ENCODE assay signal across 1 cellular context in genomic region chr14:77707724-77708408, GRCh38.
TF ChIP-seq lines count a peak whose summit lies in the region.

TSS of gene ALKBH1 (minus strand) at chr14:77708023. CDS start at chr14:77708004, 19 bp downstream.
TSS of gene SLIRP (plus strand) at chr14:77708103. CDS start at chr14:77708112, 9 bp downstream.

TF ChIP-seq in GM12878, 131 proteins besides CTCF, POLR2A, EP300 and RAD21 (continued from another document and continues in another):
- peak; percentile 59; the same call in 1 of the 2 replicates for TF ChIP-seq NFIC (IDR thresholded peaks at IDR 0.05; ENCODE audit: low read depth, low read length)
- TF ChIP-seq MLLT1 (IDR thresholded peaks at IDR 0.05): peak; percentile 72; the same call in 1 of the 2 replicates
- TF ChIP-seq TARDBP (IDR thresholded peaks at IDR 0.05; ENCODE audit: borderline replicate concordance): no peak
- TF ChIP-seq SUPT20H (IDR thresholded peaks at IDR 0.05; ENCODE audit: borderline replicate concordance, control insufficient read depth, low read depth, low read length): no peak
- no peak for TF ChIP-seq MEF2B (IDR thresholded peaks at IDR 0.05; ENCODE audit: partially characterized antibody, poor library complexity, severe bottlenecking)
- no peak for TF ChIP-seq NFXL1 (IDR thresholded peaks at IDR 0.05; ENCODE audit: borderline replicate concordance)
- TF ChIP-seq STAT1 (conservative IDR thresholded peaks at IDR 0.05): no peak; the same call in 1 of the 2 replicates
- no peak for TF ChIP-seq BCLAF1 (IDR thresholded peaks at IDR 0.05)
- no peak for TF ChIP-seq EGR1 (IDR thresholded peaks at IDR 0.05; ENCODE audit: borderline replicate concordance in 1 of 2, low read depth in 2 of 2, low read length in 2 of 2)
- peak; percentile 78 for TF ChIP-seq CHD2 (IDR thresholded peaks at IDR 0.05; ENCODE audit: borderline replicate concordance, low read depth, low read length)
- no peak for TF ChIP-seq E2F4 (IDR thresholded peaks at IDR 0.05; ENCODE audit: low read depth, low read length)
- no peak for TF ChIP-seq ZBTB11 (CRISPR knock-in tag; IDR thresholded peaks at IDR 0.05)
- no peak; the same call in 1 of the 2 replicates for TF ChIP-seq PKNOX1 (IDR thresholded peaks at IDR 0.05)
- peak; percentile 97 for TF ChIP-seq MTA2 (IDR thresholded peaks at IDR 0.05; ENCODE audit: low read depth)
- TF ChIP-seq MAX (IDR thresholded peaks at IDR 0.05; ENCODE audit: low read depth, low read length): peak; percentile 85
- TF ChIP-seq ASH2L (IDR thresholded peaks at IDR 0.05; ENCODE audit: borderline replicate concordance, low read depth): no peak
- TF ChIP-seq RBBP5 (conservative IDR thresholded peaks at IDR 0.05): no peak
- TF ChIP-seq STAT3 (IDR thresholded peaks at IDR 0.05; ENCODE audit: low read depth, low read length): no peak
- peak; percentile 95 for TF ChIP-seq NR2F1 (conservative IDR thresholded peaks at IDR 0.05)
- TF ChIP-seq USF2 (IDR thresholded peaks at IDR 0.05; ENCODE audit: borderline replicate concordance, low read depth, low read length): no peak
- no peak for TF ChIP-seq KAT2A (conservative IDR thresholded peaks at IDR 0.05; ENCODE audit: control insufficient read depth, low read depth, low read length)
- peak; percentile 54; the same call in 1 of the 2 replicates for TF ChIP-seq FOXM1 (IDR thresholded peaks at IDR 0.05; ENCODE audit: low read depth, low read length)
- peak; percentile 91 for TF ChIP-seq POLR2AphosphoS2 (IDR thresholded peaks at IDR 0.05; ENCODE audit: low read depth, low read length)
- TF ChIP-seq E4F1 (IDR thresholded peaks at IDR 0.05; ENCODE audit: borderline replicate concordance, partially characterized antibody): no peak
- TF ChIP-seq GABPA (IDR thresholded peaks at IDR 0.05; ENCODE audit: low read depth): peak; percentile 99
- TF ChIP-seq PRDM15 (CRISPR knock-in tag; IDR thresholded peaks at IDR 0.05): no peak
- TF ChIP-seq HDGF (IDR thresholded peaks at IDR 0.05): no peak
- no peak for TF ChIP-seq ZNF24 (IDR thresholded peaks at IDR 0.05)
- peak; percentile 82; the same call in 1 of the 2 replicates for TF ChIP-seq ESRRA (IDR thresholded peaks at IDR 0.05; ENCODE audit: low read length)
- no peak for TF ChIP-seq ZBTB33 (IDR thresholded peaks at IDR 0.05)
- TF ChIP-seq SMARCA5 (IDR thresholded peaks at IDR 0.05): 0 out of 2 replicates have a peak, but pooled peaks have one; percentile 8
- no peak for TF ChIP-seq GATAD2B (conservative IDR thresholded peaks at IDR 0.05; ENCODE audit: low read depth)
- 0 out of 2 replicates have a peak, but pooled peaks have one; percentile 29 for TF ChIP-seq TCF12 (IDR thresholded peaks at IDR 0.05; ENCODE audit: low read depth, low read length)
- peak; percentile 74 for TF ChIP-seq HCFC1 (IDR thresholded peaks at IDR 0.05; ENCODE audit: low read length)
- no peak for TF ChIP-seq CBX3 (IDR thresholded peaks at IDR 0.05; ENCODE audit: borderline replicate concordance, low read depth)
- peak; percentile 73 for TF ChIP-seq HDAC6 (IDR thresholded peaks at IDR 0.05; ENCODE audit: unreplicated experiment)
- no peak for TF ChIP-seq TCF3 (IDR thresholded peaks at IDR 0.05; ENCODE audit: borderline replicate concordance, insufficient read depth, low read depth, low read length)
- peak; percentile 86; the same call in 1 of the 2 replicates for TF ChIP-seq HDAC2 (IDR thresholded peaks at IDR 0.05)
- no peak for TF ChIP-seq CHD1 (IDR thresholded peaks at IDR 0.05; ENCODE audit: low read depth, low read length)
